In the genomic region with DNA sequence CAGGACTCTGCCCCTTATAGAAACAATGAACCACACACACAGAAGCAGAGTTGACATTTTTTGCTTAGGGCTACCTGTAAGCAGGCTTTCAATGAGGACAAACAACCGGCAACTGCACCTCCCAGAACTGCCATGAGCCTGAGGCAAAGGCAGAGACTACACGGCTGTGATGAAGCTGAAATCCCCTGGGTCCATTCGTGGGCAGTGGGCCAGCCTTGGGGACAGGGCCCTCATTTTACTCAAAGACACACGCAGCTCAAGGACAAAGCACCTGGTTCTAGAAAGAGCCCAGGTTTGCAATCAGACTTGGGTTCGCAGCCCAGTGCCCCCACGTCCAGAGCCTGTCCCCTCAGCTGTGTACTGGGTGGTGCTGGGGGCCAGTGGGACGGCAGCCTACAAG, we compare ENCODE assay signal across 13 cellular contexts. TPM values are rescaled to one million over a fixed set of nuclear protein-coding genes. Genes with fewer than 3 reads are reported as not detected.
DNase-seq lines count a peak whose midpoint lies in the region; ATAC-seq and TF ChIP-seq lines count a peak whose summit lies in the region.
"Had no signal": no experiment of that assay in that cellular context is flagged by ENCODE, and none has a peak within 500 bp of the region (broad histone marks: within the 10 kb centered on the region; RNA-seq: fewer than 3 reads in every experiment).

No MANE protein-coding gene starts in this region.

- no peak overlapping the region for H3K27ac ChIP-seq in RWPE1

- H3K4me1 ChIP-seq in BE2C: no peaks in the 10 kb centered on the region; the same call in 1 of the 2 replicates

- CTCF ChIA-PET in RWPE1 (lab: Yijun Ruan, JAX): interaction anchor here (0.5 kb wide), 1 partner anchor 159 kb away, joined by 5 read pairs; no protein-coding TSS in a partner anchor

- peaks cover 32% of the 10 kb centered on the region for H3K9me3 Mint-ChIP-seq in nephron progenitor cell

- peaks cover 55% of the 10 kb centered on the region for H3K4me1 Mint-ChIP-seq in nephron progenitor cell
- H3K4me1 Mint-ChIP-seq: activated CD8-positive, alpha-beta memory T cell treated with anti-CD3 and anti-CD28 coated beads, Interleukin-2, amount 10 ng/mL, durations not matched to agents 7 days and 5 days; central memory CD8-positive, alpha-beta T cell had no signal

- no peaks in the 10 kb centered on the region for H3K27me3 Mint-ChIP-seq in nephron progenitor cell (ENCODE audit: low read depth, poor library complexity)
- H3K27me3 Mint-ChIP-seq: activated naive CD8-positive, alpha-beta T cell; CD4-positive, alpha-beta T cell had no signal

- H3K4me3 Mint-ChIP-seq in nephron progenitor cell: no peak overlapping the region
- H3K4me3 Mint-ChIP-seq: activated CD8-positive, alpha-beta memory T cell treated with anti-CD3 and anti-CD28 coated beads, Interleukin-2, amount 10 ng/mL, durations not matched to agents 7 days and 5 days; activated naive CD8-positive, alpha-beta T cell; CD4-positive, alpha-beta T cell; central memory CD8-positive, alpha-beta T cell had no signal

- no peaks in the 10 kb centered on the region for H3K27me3 ChIP-seq in BE2C

- H3K36me3 ChIP-seq in BE2C: no peaks in the 10 kb centered on the region

- POLR2A ChIA-PET in RWPE1 (lab: Yijun Ruan, JAX; ENCODE audit: low non-redundant PET): no interaction called here

- DNase-seq in BE2C (peak; percentile 80), HT-29 (ENCODE audit: low spot score) (peak; percentile 29), ecto neural progenitor cell (ENCODE audit: low spot score) (peak; percentile 41), nephron progenitor cell (no peak), RWPE1 (ENCODE audit: low spot score) (no peak), NOMO-1 treated with dmso at 0.1 percent for 144 hours (lab: John Stamatoyannopoulos, UW; ENCODE audit: unreplicated experiment) (no peak)
- DNase-seq: activated CD8-positive, alpha-beta memory T cell treated with anti-CD3 and anti-CD28 coated beads, Interleukin-2, amount 10 ng/mL, durations not matched to agents 7 days and 5 days; CD4-positive, alpha-beta T cell had no signal

- ATAC-seq in GM21576 (IDR thresholded peaks at IDR 0.05; ENCODE audit: unreplicated experiment) (no peak), HG03025 (IDR thresholded peaks at IDR 0.05; ENCODE audit: low FRiP score, unreplicated experiment) (no peak)
- ATAC-seq: Right ventricle myocardium inferior had no signal

- H3K27ac Mint-ChIP-seq in nephron progenitor cell: peak overlapping the region; percentile 94
- H3K27ac Mint-ChIP-seq: activated CD8-positive, alpha-beta memory T cell treated with anti-CD3 and anti-CD28 coated beads, Interleukin-2, amount 10 ng/mL, durations not matched to agents 7 days and 5 days; activated naive CD8-positive, alpha-beta T cell; CD4-positive, alpha-beta T cell had no signal

- H3K36me3 Mint-ChIP-seq in nephron progenitor cell (ENCODE audit: low read depth): peaks cover 25% of the 10 kb centered on the region
- H3K36me3 Mint-ChIP-seq: activated CD8-positive, alpha-beta memory T cell treated with anti-CD3 and anti-CD28 coated beads, Interleukin-2, amount 10 ng/mL, durations not matched to agents 7 days and 5 days had no signal

- no peak for TF ChIP-seq CTCF in BE2C (IDR thresholded peaks at IDR 0.05; ENCODE audit: low read depth, low read length)
- TF ChIP-seq CTCF in nephron progenitor cell (IDR thresholded peaks at IDR 0.05): no peak
- no peak for TF ChIP-seq CTCF in RWPE1 (conservative IDR thresholded peaks at IDR 0.05; ENCODE audit: low read depth)

- no peaks in the 10 kb centered on the region for H3K9me3 ChIP-seq in BE2C

- H3K4me3 ChIP-seq in BE2C (ENCODE audit: low read depth, low read length): no peak overlapping the region

RNA-seq across cellular contexts. Expression of gene FAM174B, which starts 18.0 kb away (rescaled TPM):
- polyA plus RNA-seq in BE2C (2012; ENCODE audit: insufficient read depth, insufficient read length, low read depth): 4.3 TPM
- total RNA-seq in HT-29 (2014; rRNA removed; shearing (Covaris generic)): 14.4 and 19.7 TPM in 2 replicates

Comparison
In these comparisons a context has a peak if more than half of its experiments do, and no peak if none do; other contexts are left out.
1. DNase-seq: peak in BE2C (single experiment), HT-29 (single experiment) and ecto neural progenitor cell (single experiment); none in nephron progenitor cell (single experiment), RWPE1 (single experiment) and NOMO-1 treated with dmso at 0.1 percent for 144 hours (single experiment).